Comparison of ENCODE assay signal across 14 cellular contexts in genomic region chr19:54894106-54894505, GRCh38. TPM values are rescaled to one million over a fixed set of nuclear protein-coding genes. Genes with fewer than 3 reads are reported as not detected.
DNase-seq lines count a peak whose midpoint lies in the region; ATAC-seq and TF ChIP-seq lines count a peak whose summit lies in the region.
"Not testable (repeated sequence)": the region's sequence is repeated elsewhere in the genome, so short reads cannot be mapped to it uniquely, and the experiment has no call there.
"Had no signal": no experiment of that assay in that cellular context is flagged by ENCODE, and none has a peak within 500 bp of the region (broad histone marks: within the 10 kb centered on the region; RNA-seq: fewer than 3 reads in every experiment).

No MANE protein-coding gene starts in this region.

- H3T11ph ChIP-seq in H9 (ENCODE audit: low read length) = not testable (repeated sequence)

- not testable (repeated sequence) for H4K8ac ChIP-seq in H9 (replicated peaks; ENCODE audit: insufficient read length, low read depth, low read length); trophoblast cell (ENCODE audit: low read depth, low read length)

- not testable (repeated sequence) for H4K12ac ChIP-seq in trophoblast cell (ENCODE audit: low read depth, low read length)

- not testable (repeated sequence) for DNase-seq in H9, trophoblast cell
- DNase-seq in endodermal cell (peak; percentile 59), mesenteric fat pad (ENCODE audit: low spot score) (peak; percentile 68), upper lobe of right lung (peak; percentile 31)

- not testable (repeated sequence) for H4K91ac ChIP-seq in H9 (ENCODE audit: insufficient read length, low read depth, low read length)
- H4K91ac ChIP-seq in trophoblast cell (ENCODE audit: low read depth, low read length) = peak overlapping the region; percentile 25

- not testable (repeated sequence) for H3K79me1 ChIP-seq in H9 (ENCODE audit: insufficient read depth, low read depth, low read length, poor library complexity, severe bottlenecking); trophoblast cell (ENCODE audit: low read length)

- H3K27me3 ChIP-seq in H9 (ENCODE audit: insufficient read depth, low read length); HUES64 (ENCODE audit: insufficient read depth, low read length); endodermal cell (ENCODE audit: control insufficient read depth, insufficient read depth, low read length, poor library complexity, severe bottlenecking); trophoblast cell (ENCODE audit: insufficient read depth, low read length); upper lobe of right lung: not testable (repeated sequence)

- H2BK5ac ChIP-seq in H9 (ENCODE audit: insufficient read length, low read length) = not testable (repeated sequence)
- peak overlapping the region; percentile 5 for H2BK5ac ChIP-seq in trophoblast cell (ENCODE audit: low read depth, low read length, poor library complexity)

- H3K4me1 Mint-ChIP-seq in H9 (peaks cover 0 to 52% of the 10 kb centered on the region in 2 experiments; a peak in 2 of 4 replicates), endodermal cell (peaks cover 57% of the 10 kb centered on the region)

- peak overlapping the region; percentile 22 to 62; a peak in 4 of 5 replicates for H3K4me3 Mint-ChIP-seq in H9
- H3K4me3 Mint-ChIP-seq in endodermal cell = peak overlapping the region; percentile 85

- H3K23me2 ChIP-seq in H9 (ENCODE audit: insufficient read length, low read depth, low read length, poor library complexity, severe bottlenecking) = not testable (repeated sequence)

- H2BK20ac ChIP-seq in H9 (ENCODE audit: low read depth, low read length, poor library complexity, severe bottlenecking) = not testable (repeated sequence)

- H3K27me3 Mint-ChIP-seq in H9 (ENCODE audit: low read depth); endodermal cell (ENCODE audit: insufficient read depth): not testable (repeated sequence)

- H2BK120ac ChIP-seq in H9 (ENCODE audit: low read depth, low read length, poor library complexity, severe bottlenecking) (peak overlapping the region; percentile 77), trophoblast cell (ENCODE audit: insufficient read depth, low read length, poor library complexity) (peak overlapping the region; percentile 41)

- H2AK5ac ChIP-seq in H9 (ENCODE audit: insufficient read length, low read length) = not testable (repeated sequence)
- H2AK5ac ChIP-seq in trophoblast cell (ENCODE audit: low read length) = peak overlapping the region; percentile 23

- not testable (repeated sequence) for H2BK12ac ChIP-seq in H9 (ENCODE audit: insufficient read length, low read depth, low read length); trophoblast cell (ENCODE audit: low read length)

- peaks cover 2 to 13% (median 13%) of the 10 kb centered on the region in 3 experiments; a peak in 3 of 7 replicates for H3K36me3 Mint-ChIP-seq in H9 (ENCODE audit: insufficient read depth in 1 of 3, low read depth in 3 of 3)
- not testable (repeated sequence) for H3K36me3 Mint-ChIP-seq in endodermal cell (ENCODE audit: low read depth)

- not testable (repeated sequence) for H3K23ac ChIP-seq in H9 (ENCODE audit: insufficient read length, low read depth, low read length); trophoblast cell (ENCODE audit: low read length)

- peak overlapping the region; percentile 75 for H3K18ac ChIP-seq in H9 (ENCODE audit: insufficient read length, low read depth, low read length)
- H3K18ac ChIP-seq in trophoblast cell (ENCODE audit: low read length) = not testable (repeated sequence)

- H2BK15ac ChIP-seq in H9 (ENCODE audit: low read depth, low read length) = not testable (repeated sequence)

- H3K9ac ChIP-seq in ES-I3 (ENCODE audit: low read depth, low read length) = peak overlapping the region; percentile 44; the same call in 1 of the 2 replicates
- H3K9ac ChIP-seq in H9 (ENCODE audit: extremely low read depth, insufficient read length, low read length); trophoblast cell (ENCODE audit: low read length): not testable (repeated sequence)
- H3K9ac ChIP-seq in HUES64 (ENCODE audit: low read depth, low read length) = peak overlapping the region; percentile 70; the same call in 1 of the 2 replicates
- H3K9ac ChIP-seq in endodermal cell (ENCODE audit: extremely low read depth, low read length, poor library complexity, severe bottlenecking) = peak overlapping the region; percentile 95

- ATAC-seq in upper lobe of right lung = not testable (repeated sequence)

- H3K4me2 ChIP-seq in H9 (ENCODE audit: insufficient read depth, insufficient read length, low read length) = peak overlapping the region; percentile 12
- H3K4me2 ChIP-seq in trophoblast cell (ENCODE audit: low read length) = not testable (repeated sequence)

- WGBS in H9 (ENCODE audit: extremely low coverage, insufficient read length, low lambda C conversion rate) = no CpG with 5 or more reads among the region's 16 CpGs
- WGBS in HUES64 = 77% methylated on average over 16 of the region's 16 CpGs
- 67 to 93% methylated on average over 14 to 16 of the region's 16 CpGs for WGBS in endodermal cell (ENCODE audit: insufficient coverage in 1 of 2, insufficient read length in 1 of 2), 2 experiments
- WGBS in trophoblast cell (ENCODE audit: extremely low coverage, insufficient coverage, insufficient read length) = no CpG with 5 or more reads among the region's 16 CpGs

- TF ChIP-seq CTCF in H9 (conservative IDR thresholded peaks at IDR 0.05); endodermal cell (conservative IDR thresholded peaks at IDR 0.05); upper lobe of right lung (IDR thresholded peaks at IDR 0.05): not testable (repeated sequence)

- H3K4me3 ChIP-seq in HUES64 (ENCODE audit: low read length) (peak overlapping the region; percentile 32), endodermal cell (ENCODE audit: low read length) (peak overlapping the region; percentile 84)
- H3K4me3 ChIP-seq in trophoblast cell (ENCODE audit: low read depth, low read length); upper lobe of right lung: not testable (repeated sequence)

- H3K56ac ChIP-seq in H9 (ENCODE audit: insufficient read length, low read depth, low read length) = not testable (repeated sequence)

- H2AFZ ChIP-seq in H9 (ENCODE audit: low read length); trophoblast cell (ENCODE audit: insufficient read depth, low read length, poor library complexity): not testable (repeated sequence)

- H3K27ac ChIP-seq in H9 (ENCODE audit: insufficient read length, low read depth, low read length); endodermal cell (ENCODE audit: low read depth, low read length); trophoblast cell (ENCODE audit: low read depth, low read length); upper lobe of right lung: not testable (repeated sequence)
- peak overlapping the region; percentile 82; the same call in 1 of the 2 replicates for H3K27ac ChIP-seq in HUES64 (ENCODE audit: low read depth, low read length)

- not testable (repeated sequence) for H4K5ac ChIP-seq in H9 (ENCODE audit: insufficient read length, low read depth, low read length)

- H3K27ac Mint-ChIP-seq in H9 (peak overlapping the region in 2 of 3 experiments; percentile 94 to 96; a peak in 5 of 7 replicates), endodermal cell (peak overlapping the region; percentile 98)

- intact Hi-C loops in upper lobe of right lung (cut with DNase I) = not testable (repeated sequence)

- peak overlapping the region; percentile 85; the same call in 1 of the 2 replicates for H3K4ac ChIP-seq in H9 (ENCODE audit: low read depth, low read length)
- not testable (repeated sequence) for H3K4ac ChIP-seq in trophoblast cell (ENCODE audit: low read depth, low read length)

- H3K9me3 Mint-ChIP-seq in H9 = peaks cover 13 to 93% of the 10 kb centered on the region in 2 experiments; a peak in 4 of 5 replicates
- H3K9me3 Mint-ChIP-seq in endodermal cell = not testable (repeated sequence)

- not testable (repeated sequence) for H4K20me1 ChIP-seq in H9 (ENCODE audit: control insufficient read depth, insufficient read depth, insufficient read length)

- H3K79me2 ChIP-seq in H9 (ENCODE audit: insufficient read depth, low read length); trophoblast cell (ENCODE audit: control insufficient read depth, insufficient read depth, low read length, poor library complexity): not testable (repeated sequence)

- not testable (repeated sequence) for H3K36me3 ChIP-seq in ES-I3 (ENCODE audit: insufficient read depth, low read length); HUES64 (ENCODE audit: insufficient read depth, low read length); endodermal cell (ENCODE audit: control insufficient read depth, insufficient read depth, low read length); trophoblast cell (ENCODE audit: control insufficient read depth in 1 of 2, insufficient read depth in 2 of 2, low read length in 2 of 2); upper lobe of right lung

- H3K14ac ChIP-seq in H9 (ENCODE audit: insufficient read depth, low read length) = peak overlapping the region; percentile 57; the same call in 1 of the 2 replicates
- H3K14ac ChIP-seq in trophoblast cell (ENCODE audit: low read length) = not testable (repeated sequence)

- not testable (repeated sequence) for H3K9me3 ChIP-seq in ES-I3 (ENCODE audit: control insufficient read depth, insufficient read depth, low read length); H9 (ENCODE audit: control insufficient read depth, low read depth, low read length); HUES64 (ENCODE audit: insufficient read depth, low read depth, low read length); endodermal cell (ENCODE audit: control insufficient read depth, low read length); trophoblast cell (ENCODE audit: insufficient read depth, low read depth, low read length); upper lobe of right lung

- not testable (repeated sequence) for H3K4me1 ChIP-seq in ES-I3 (ENCODE audit: insufficient read depth, low read length); H9 (ENCODE audit: insufficient read depth, low read length); HUES64 (ENCODE audit: insufficient read depth, low read length); endodermal cell (ENCODE audit: control insufficient read depth, insufficient read depth, low read length); trophoblast cell (ENCODE audit: control insufficient read depth in 1 of 2, insufficient read depth in 2 of 2, low read length in 2 of 2); upper lobe of right lung

RNA-seq across cellular contexts. Expression of gene NCR1, which starts 11.8 kb away (rescaled TPM):
- total RNA-seq in H9 (2021) = 1.4 and 2.0 TPM in 2 replicates
- 0.55 TPM for polyA plus RNA-seq in HUES64 (2013, experiment 1 of 2)
- polyA plus RNA-seq in HUES64 (2013, experiment 2 of 2) = 0.63 TPM
- total RNA-seq in endodermal cell = 10 to 100 TPM; 24.4 to 34.5 TPM
- 7.2 TPM for polyA plus RNA-seq in endodermal cell (2013, experiment 1 of 2)
- polyA plus RNA-seq in endodermal cell (2013, experiment 2 of 2) = 6.8 TPM
- total RNA-seq in mesenteric fat pad = 0.51 TPM
- 0.64 and 0.69 TPM in 2 replicates for polyA plus RNA-seq in trophoblast cell (2013)
- total RNA-seq in upper lobe of right lung = 1.5 TPM
- total RNA-seq: Calu3; CD4-positive, alpha-beta T cell had no signal
- polyA plus RNA-seq: A549 had no signal

RNA-seq across cellular contexts. Expression of gene FCAR, which starts 20.1 kb away (rescaled TPM):
- total RNA-seq in H9 (2021) (not detected in 2 replicates), endodermal cell (not detected), mesenteric fat pad (16.3 TPM), upper lobe of right lung (3.2 TPM)
- polyA plus RNA-seq in HUES64 (2013, experiment 1 of 2) = not detected
- not detected for polyA plus RNA-seq in HUES64 (2013, experiment 2 of 2)
- not detected for polyA plus RNA-seq in endodermal cell (2013, experiment 1 of 2)
- not detected for polyA plus RNA-seq in endodermal cell (2013, experiment 2 of 2)
- polyA plus RNA-seq in trophoblast cell (2013) = not detected in 2 replicates
- total RNA-seq: Calu3; CD8-positive, alpha-beta memory T cell; Daoy; H4 had no signal
- polyA plus RNA-seq: A549; CD8-positive, alpha-beta memory T cell had no signal

RNA-seq across cellular contexts. Expression of gene KIR3DL2, which starts 43.9 kb away (rescaled TPM):
- total RNA-seq in H9 (2021) (not detected in 2 replicates), endodermal cell (not detected), mesenteric fat pad (not detected), upper lobe of right lung (0.35 TPM)
- not detected for polyA plus RNA-seq in HUES64 (2013, experiment 1 of 2)
- not detected for polyA plus RNA-seq in HUES64 (2013, experiment 2 of 2)
- not detected for polyA plus RNA-seq in endodermal cell (2013, experiment 1 of 2)
- polyA plus RNA-seq in endodermal cell (2013, experiment 2 of 2) = not detected
- polyA plus RNA-seq in trophoblast cell (2013) = not detected in 2 replicates
- total RNA-seq: Calu3, Daoy, H4 had no signal
- polyA plus RNA-seq: A549 had no signal

RNA-seq across cellular contexts. Expression of gene NLRP7, which starts 53.2 kb away (rescaled TPM):
- 1.1 TPM in 2 replicates for total RNA-seq in H9 (2021)
- polyA plus RNA-seq in HUES64 (2013, experiment 1 of 2) = 0.40 TPM
- polyA plus RNA-seq in HUES64 (2013, experiment 2 of 2) = 0.44 TPM
- 1 to 10 TPM in 1 of 2 donors, under 1 TPM in 1; 0.93 to 1.0 TPM for total RNA-seq in endodermal cell
- not detected for polyA plus RNA-seq in endodermal cell (2013, experiment 1 of 2)
- polyA plus RNA-seq in endodermal cell (2013, experiment 2 of 2) = not detected
- total RNA-seq in mesenteric fat pad = not detected
- 29.3 and 33.1 TPM in 2 replicates for polyA plus RNA-seq in trophoblast cell (2013)
- not detected for total RNA-seq in upper lobe of right lung
- total RNA-seq: Calu3; CD4-positive, alpha-beta T cell; CD8-positive, alpha-beta memory T cell; Daoy; H4 had no signal
- polyA plus RNA-seq: A549; CD14-positive monocyte; CD8-positive, alpha-beta memory T cell had no signal
